Comparison of ENCODE assay signal across 8 cellular contexts in genomic region chr11:134034496-134035381, GRCh38. TPM values are rescaled to one million over a fixed set of nuclear protein-coding genes. Genes with fewer than 3 reads are reported as not detected.
A peak's percentile ranks its signal among the peaks of the same experiment; 100 is the strongest.
DNase-seq lines count a peak whose midpoint lies in the region; ATAC-seq, FAIRE-seq and TF ChIP-seq lines count a peak whose summit lies in the region.

No MANE protein-coding gene starts in this region.

- DNase-seq in DMS153 (lab: John Stamatoyannopoulos, UW): peak; percentile 53
- peak; percentile 81 for DNase-seq in NCI-H226
- DNase-seq in coronary artery (ENCODE audit: low spot score): no peak
- DNase-seq in pancreas: peak; percentile 81 to 95 (median 92)
- DNase-seq in sciatic nerve (ENCODE audit: low spot score): no peak
- no peak for DNase-seq in COLO829 (ENCODE audit: low spot score)

- H3K4me3 ChIP-seq in coronary artery: peak overlapping the region; percentile 59
- H3K4me3 ChIP-seq in pancreas: peak overlapping the region in 1 of 4 donors; percentile 14

- WGBS in pancreas, 2 donors: 32 to 35% methylated on average over 15 of the region's 15 CpGs

- intact Hi-C loops in pancreas (cut with DNase I): no loop called here
- intact Hi-C loops in sciatic nerve (cut with DNase I): no loop called here

- FAIRE-seq in pancreas (lab: Jason Lieb, UNC): no peak

- H3K27me3 ChIP-seq in pancreas: no peaks in the 10 kb centered on the region

- ATAC-seq in pancreas: peak; percentile 60 to 69 (median 61)
- no peak for ATAC-seq in sciatic nerve
- ATAC-seq in HG03097 (IDR thresholded peaks at IDR 0.05; ENCODE audit: low FRiP score, unreplicated experiment): no peak
- ATAC-seq in GM19455 (IDR thresholded peaks at IDR 0.05; ENCODE audit: unreplicated experiment): no peak

- no peaks in the 10 kb centered on the region for H3K36me3 ChIP-seq in pancreas

- H3K9me3 ChIP-seq in pancreas: no peaks in the 10 kb centered on the region

- H3K4me1 ChIP-seq in pancreas: peaks cover 23 to 34% (median 29%) of the 10 kb centered on the region in 3 donors

- no peak for TF ChIP-seq CTCF in coronary artery (IDR thresholded peaks at IDR 0.05)
- no peak for TF ChIP-seq CTCF in pancreas (IDR thresholded peaks at IDR 0.05)

- H3K27ac ChIP-seq in coronary artery (peak overlapping the region; percentile 73 to 98), pancreas (peak overlapping the region; percentile 85 to 96 (median 94))

RNA-seq across cellular contexts. Expression of gene JAM3, which starts 34.1 kb away (rescaled TPM):
- total RNA-seq in pancreas: 1 to 10 TPM; 1.7 to 9.6 (median 4.2) TPM
- 10 to 100 TPM in 1 of 2 donors, 1 to 10 TPM in 1; 3.0 to 11.0 TPM for polyA plus RNA-seq in pancreas
- total RNA-seq in sciatic nerve: 126 TPM

Comparison
In these comparisons a context has a peak if more than half of its experiments do, and no peak if none do; other contexts are left out.
1. DNase-seq: peak in DMS153 (single experiment), NCI-H226 (single experiment) and pancreas (6 of 6); none in coronary artery (single experiment), sciatic nerve (single experiment) and COLO829 (single experiment).
2. ATAC-seq: peak in pancreas (4 of 4); none in sciatic nerve (single experiment), HG03097 (single experiment) and GM19455 (single experiment).
3. RNA of gene JAM3, which starts 34.1 kb away (total RNA-seq): 126 TPM in sciatic nerve (single experiment); 1.7 to 9.6 TPM in pancreas; every median in the first group is over 10 times any median in the second.